ENCODE assay signal across 19 cellular contexts in genomic region chr10:14748471-14748870, GRCh38. TPM values are rescaled to one million over a fixed set of nuclear protein-coding genes. Genes with fewer than 3 reads are reported as not detected.
DNase-seq lines count a peak whose midpoint lies in the region; ATAC-seq, FAIRE-seq and TF ChIP-seq lines count a peak whose summit lies in the region.
"Had no signal": no experiment of that assay in that cellular context is flagged by ENCODE, and none has a peak within 500 bp of the region (broad histone marks: within the 10 kb centered on the region; RNA-seq: fewer than 3 reads in every experiment).

No MANE protein-coding gene starts in this region.

- H3K4me1 ChIP-seq in colonic mucosa (no peaks in the 10 kb centered on the region), lung (ENCODE audit: control insufficient read depth in 2 of 2, insufficient read depth in 2 of 2, low read length in 2 of 2) (peaks cover 0 to 11% of the 10 kb centered on the region in 2 donors)

- peak; percentile 20 for ATAC-seq in lung (ENCODE audit: insufficient read depth, low FRiP score)
- ATAC-seq in activated CD4-positive, alpha-beta T cell treated with anti-CD3 and anti-CD28 coated beads for 36 hours: no peak
- ATAC-seq: SK-N-SH treated with all-trans-retinoic acid at 6 μM for 48 hours, WTC11 had no signal

- H3K27ac ChIP-seq in colonic mucosa (no peak overlapping the region), lung (ENCODE audit: low read depth in 1 of 2, low read length in 1 of 2) (no peak overlapping the region)
- H3K27ac ChIP-seq: neutrophil had no signal

- H3K9me3 Mint-ChIP-seq in activated CD4-positive, alpha-beta T cell treated with anti-CD3 and anti-CD28 coated beads for 36 hours (ENCODE audit: low read depth): peaks cover 6% of the 10 kb centered on the region
- H3K9me3 Mint-ChIP-seq: activated naive CD4-positive, alpha-beta T cell treated with anti-CD3 and anti-CD28 coated beads, Interleukin-2, amount 50 U/mL, for 24 hours; WTC11 had no signal

- 57 to 75% methylated on average over 4 of the region's 4 CpGs for WGBS in lung, 2 donors

- POLR2A ChIA-PET in activated CD4-positive, alpha-beta T cell treated with anti-CD3 and anti-CD28 coated beads for 36 hours (lab: Charles Lee): no interaction called here

- no peak for DNase-seq in GM18507 (ENCODE audit: extremely low spot score, insufficient read length, low read depth)
- DNase-seq in colonic mucosa: peak; percentile 22
- no peak for DNase-seq in lung (ENCODE audit: low spot score)
- peak; percentile 18 for DNase-seq in stromal cell of bone marrow (ENCODE audit: low read depth)
- no peak for DNase-seq in glomerular visceral epithelial cell (ENCODE audit: extremely low spot score)
- DNase-seq in ecto neural progenitor cell (ENCODE audit: low spot score): no peak
- DNase-seq in activated CD4-positive, CD25-positive, alpha-beta regulatory T cell (lab: John Stamatoyannopoulos, UW): no peak
- DNase-seq in activated CD4-positive, alpha-beta T cell treated with anti-CD3 and anti-CD28 coated beads for 36 hours: no peak
- DNase-seq: activated CD8-positive, alpha-beta memory T cell treated with anti-CD3 and anti-CD28 coated beads, Interleukin-2, amount 50 U/mL, for 48 hours; DMS79 treated with DMSO at 0.1 percent for 48 hours; NCI-H2171; stimulated activated CD4-positive, alpha-beta T cell treated with anti-CD3 and anti-CD28 coated beads, Interleukin-12 subunit alpha, Interleukin-12 subunit beta, amount 100 ng/mL, for 4 hours had no signal

- CTCF ChIA-PET in activated CD4-positive, alpha-beta T cell treated with anti-CD3 and anti-CD28 coated beads for 36 hours (lab: Charles Lee): interaction anchor here (1.0 to 1.3 kb wide), 3 partner anchors 9 to 21 kb away, joined by 3 read pairs; no protein-coding TSS in a partner anchor

- no peak overlapping the region for H3K4me3 ChIP-seq in colonic mucosa
- no peak overlapping the region for H3K4me3 ChIP-seq in lung
- H3K4me3 ChIP-seq: tibial nerve had no signal

- peak; percentile 36 for FAIRE-seq in GM18507 (lab: Jason Lieb, UNC)
- FAIRE-seq: endometrium had no signal

- H3K9ac ChIP-seq in colonic mucosa (ENCODE audit: low read depth in 2 of 2, low read length in 2 of 2): no peak overlapping the region

- no peaks in the 10 kb centered on the region for H3K36me3 Mint-ChIP-seq in activated CD4-positive, alpha-beta T cell treated with anti-CD3 and anti-CD28 coated beads for 36 hours (ENCODE audit: low read depth)
- H3K36me3 Mint-ChIP-seq: activated naive CD4-positive, alpha-beta T cell treated with anti-CD3 and anti-CD28 coated beads, Interleukin-2, amount 50 U/mL, for 24 hours; WTC11 had no signal

- intact Hi-C loops in colonic mucosa (cut with DNase I): no loop called here
- intact Hi-C loops in activated CD4-positive, alpha-beta T cell treated with anti-CD3 and anti-CD28 coated beads for 36 hours (cut with DNase I, micrococcal nuclease): no loop called here

- H3K27me3 ChIP-seq in colonic mucosa (no peaks in the 10 kb centered on the region), lung (ENCODE audit: control insufficient read depth, insufficient read depth) (no peaks in the 10 kb centered on the region)
- H3K27me3 ChIP-seq: BE2C, neutrophil, tibial nerve had no signal

- H3K36me3 ChIP-seq in colonic mucosa: no peaks in the 10 kb centered on the region
- no peaks in the 10 kb centered on the region for H3K36me3 ChIP-seq in lung (ENCODE audit: control insufficient read depth in 2 of 2, insufficient read depth in 2 of 2, low read length in 2 of 2)
- H3K36me3 ChIP-seq: BE2C, neutrophil, tibial nerve had no signal

- no peaks in the 10 kb centered on the region for H3K27me3 Mint-ChIP-seq in activated CD4-positive, alpha-beta T cell treated with anti-CD3 and anti-CD28 coated beads for 36 hours
- H3K27me3 Mint-ChIP-seq: activated naive CD4-positive, alpha-beta T cell treated with anti-CD3 and anti-CD28 coated beads, Interleukin-2, amount 50 U/mL, for 24 hours had no signal

- peaks cover 7% of the 10 kb centered on the region for H3K4me1 Mint-ChIP-seq in activated CD4-positive, alpha-beta T cell treated with anti-CD3 and anti-CD28 coated beads for 36 hours

- TF ChIP-seq CTCF in colonic mucosa (IDR thresholded peaks at IDR 0.05) (no peak), lung (IDR thresholded peaks at IDR 0.05; ENCODE audit: control extremely low read depth, extremely low read depth) (no peak)

- H3K4me3 Mint-ChIP-seq in activated CD4-positive, alpha-beta T cell treated with anti-CD3 and anti-CD28 coated beads for 36 hours: no peak overlapping the region
- H3K4me3 Mint-ChIP-seq: activated naive CD4-positive, alpha-beta T cell treated with anti-CD3 and anti-CD28 coated beads, Interleukin-2, amount 50 U/mL, for 24 hours; WTC11 had no signal

- no peak overlapping the region for H3K27ac Mint-ChIP-seq in activated CD4-positive, alpha-beta T cell treated with anti-CD3 and anti-CD28 coated beads for 36 hours
- H3K27ac Mint-ChIP-seq: activated naive CD4-positive, alpha-beta T cell treated with anti-CD3 and anti-CD28 coated beads, Interleukin-2, amount 50 U/mL, for 24 hours; WTC11 had no signal

- H3K9me3 ChIP-seq in colonic mucosa (no peaks in the 10 kb centered on the region), lung (ENCODE audit: control insufficient read depth in 2 of 2, insufficient read depth in 1 of 2, low read length in 1 of 2) (no peaks in the 10 kb centered on the region)
- H3K9me3 ChIP-seq: BE2C, neutrophil, tibial nerve had no signal

RNA-seq across cellular contexts. Expression of gene FAM107B, which starts 26.2 kb away (rescaled TPM):
- total RNA-seq in colonic mucosa (10 to 100 TPM; 36.3 to 71.5 TPM), lung (10 to 100 TPM; 80.7 to 85.4 TPM)
- polyA plus RNA-seq in lung: 10 to 100 TPM; 38.4 to 57.1 TPM
- total RNA-seq in activated CD4-positive, alpha-beta T cell treated with anti-CD3 and anti-CD28 coated beads for 36 hours: 100 to 1,000 TPM; 126 to 148 TPM

Comparison
In these comparisons a context has a peak if more than half of its experiments do, and no peak if none do; other contexts are left out.
1. DNase-seq: peak in colonic mucosa (single experiment) and stromal cell of bone marrow (single experiment); none in GM18507 (single experiment), lung (single experiment), glomerular visceral epithelial cell (single experiment), ecto neural progenitor cell (single experiment), activated CD4-positive, CD25-positive, alpha-beta regulatory T cell (0 of 4) and activated CD4-positive, alpha-beta T cell treated with anti-CD3 and anti-CD28 coated beads for 36 hours (single experiment).